ENCODE assay signal across 1 cellular context in the genomic region with DNA sequence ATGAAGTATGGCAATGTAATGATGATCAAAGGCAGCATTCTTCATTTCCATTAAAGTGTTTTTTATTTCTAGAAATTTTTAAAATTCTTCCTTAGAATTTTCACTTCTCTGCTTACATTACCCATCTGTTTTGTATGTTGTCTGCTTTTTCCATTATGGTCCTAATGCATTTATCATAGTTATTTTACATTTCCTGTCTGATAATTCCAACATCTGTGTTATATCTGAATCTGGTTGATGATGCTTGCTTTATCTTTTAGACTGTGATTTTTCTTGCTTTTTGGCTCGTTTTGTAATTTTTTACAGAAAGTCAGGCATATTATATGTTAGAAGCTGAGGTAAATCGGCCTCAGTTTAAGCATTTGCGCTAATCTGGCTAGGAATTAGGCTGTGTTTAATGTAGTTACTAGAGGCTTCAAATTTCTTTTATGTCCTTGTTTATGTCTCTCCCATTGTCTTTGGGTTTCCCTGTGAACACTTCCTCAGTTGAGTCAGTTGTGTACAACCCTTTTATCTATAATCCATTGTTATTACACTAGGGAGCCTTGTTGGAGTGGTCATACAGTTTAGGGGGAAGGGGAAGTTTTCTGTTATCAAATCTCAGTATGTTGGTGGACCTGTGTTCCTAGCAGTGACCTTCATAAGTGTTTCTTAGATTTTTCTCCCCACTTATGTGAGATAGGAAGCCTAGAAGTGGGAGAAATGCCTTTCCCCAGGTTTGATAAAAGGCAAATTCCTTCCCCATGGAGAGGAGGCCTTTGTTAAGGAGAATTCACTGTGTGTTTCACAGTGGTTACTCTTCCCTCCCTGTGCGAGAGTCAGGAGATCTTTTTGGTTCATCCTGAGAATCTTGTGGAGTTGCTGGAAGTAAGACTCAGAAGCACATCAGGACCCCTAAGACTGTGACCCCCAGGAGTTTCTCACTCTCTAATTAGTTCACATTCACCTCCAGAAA.
TF ChIP-seq lines count a peak whose summit lies in the region.

No MANE protein-coding gene starts in this region.

TF ChIP-seq in GM23338, 12 proteins besides CTCF, POLR2A, EP300 and RAD21 (continued from another document):
- TF ChIP-seq ZNF462 (CRISPR knock-in tag; IDR thresholded peaks at IDR 0.05) (peak; percentile 99), REST (IDR thresholded peaks at IDR 0.05; ENCODE audit: unreplicated experiment) (no peak), ZNF114 (CRISPR knock-in tag; IDR thresholded peaks at IDR 0.05) (0 out of 2 replicates have a peak, but pooled peaks have one; percentile 16), CREB1 (CRISPR knock-in tag; IDR thresholded peaks at IDR 0.05; ENCODE audit: low read depth) (peak; percentile 10; the same call in 1 of the 2 replicates)
